1 cellular context compared by ENCODE assay signal in genomic region chr11:33723238-33723881, GRCh38.
TF ChIP-seq lines count a peak whose summit lies in the region.

No MANE protein-coding gene starts in this region.

TF ChIP-seq in K562, 482 proteins besides CTCF, POLR2A, EP300 and RAD21 (continued from another document and continues in another):
- no peak for TF ChIP-seq ZNF592 (IDR thresholded peaks at IDR 0.05)
- TF ChIP-seq MGA (IDR thresholded peaks at IDR 0.05): no peak
- TF ChIP-seq POLR2H (tag; IDR thresholded peaks at IDR 0.05; ENCODE audit: low read depth): no peak
- no peak for TF ChIP-seq HIVEP1 (CRISPR knock-in tag; IDR thresholded peaks at IDR 0.05)
- no peak for TF ChIP-seq TRIM28 (IDR thresholded peaks at IDR 0.05)
- TF ChIP-seq HDGF (IDR thresholded peaks at IDR 0.05): no peak
- no peak for TF ChIP-seq ZBTB8A (IDR thresholded peaks at IDR 0.05; ENCODE audit: partially characterized antibody)
- TF ChIP-seq NCOR1 (IDR thresholded peaks at IDR 0.05): peak; percentile 51
- no peak for TF ChIP-seq YBX1 (IDR thresholded peaks at IDR 0.05)
- TF ChIP-seq BCL6 (CRISPR knock-in tag; IDR thresholded peaks at IDR 0.05): no peak
- 0 out of 2 replicates have a peak, but pooled peaks have one; percentile 6 for TF ChIP-seq ZNF395 (CRISPR knock-in tag; IDR thresholded peaks at IDR 0.05)
- TF ChIP-seq NR2F6 (CRISPR knock-in tag; IDR thresholded peaks at IDR 0.05): no peak
- no peak for TF ChIP-seq PREB (CRISPR knock-in tag; IDR thresholded peaks at IDR 0.05)
- TF ChIP-seq ZFX (CRISPR knock-in tag; IDR thresholded peaks at IDR 0.05): no peak
- no peak for TF ChIP-seq YY1 (IDR thresholded peaks at IDR 0.05; ENCODE audit: borderline replicate concordance in 1 of 3, control insufficient read depth in 1 of 3, extremely low read depth in 1 of 3, insufficient read depth in 3 of 3, insufficient read length in 1 of 3, insufficient replicate concordance in 2 of 3, low read depth in 1 of 3, low read length in 2 of 3)
- TF ChIP-seq PTBP1 (IDR thresholded peaks at IDR 0.05; ENCODE audit: low read depth, low read length): no peak
- no peak for TF ChIP-seq NFXL1 (CRISPR knock-in tag; IDR thresholded peaks at IDR 0.05)
- no peak for TF ChIP-seq TBP (optimal IDR thresholded peaks at IDR 0.05; ENCODE audit: low read depth, low read length)
- no peak for TF ChIP-seq HINFP (tag; conservative IDR thresholded peaks at IDR 0.05; ENCODE audit: low read depth)
- no peak for TF ChIP-seq TAL1 (IDR thresholded peaks at IDR 0.05)
- TF ChIP-seq ELF1 (tag; IDR thresholded peaks at IDR 0.05): no peak
- TF ChIP-seq SP2 (IDR thresholded peaks at IDR 0.05; ENCODE audit: extremely low read depth, low read depth, low read length, poor library complexity, severe bottlenecking): no peak
- TF ChIP-seq MIER1 (IDR thresholded peaks at IDR 0.05; ENCODE audit: low read depth): no peak
- no peak for TF ChIP-seq RREB1 (CRISPR knock-in tag; IDR thresholded peaks at IDR 0.05)
- TF ChIP-seq MCM3 (IDR thresholded peaks at IDR 0.05): no peak
- peak; percentile 61 for TF ChIP-seq EGR1 (conservative IDR thresholded peaks at IDR 0.05)
